ENCODE assay signal across 2 cellular contexts in the genomic region with DNA sequence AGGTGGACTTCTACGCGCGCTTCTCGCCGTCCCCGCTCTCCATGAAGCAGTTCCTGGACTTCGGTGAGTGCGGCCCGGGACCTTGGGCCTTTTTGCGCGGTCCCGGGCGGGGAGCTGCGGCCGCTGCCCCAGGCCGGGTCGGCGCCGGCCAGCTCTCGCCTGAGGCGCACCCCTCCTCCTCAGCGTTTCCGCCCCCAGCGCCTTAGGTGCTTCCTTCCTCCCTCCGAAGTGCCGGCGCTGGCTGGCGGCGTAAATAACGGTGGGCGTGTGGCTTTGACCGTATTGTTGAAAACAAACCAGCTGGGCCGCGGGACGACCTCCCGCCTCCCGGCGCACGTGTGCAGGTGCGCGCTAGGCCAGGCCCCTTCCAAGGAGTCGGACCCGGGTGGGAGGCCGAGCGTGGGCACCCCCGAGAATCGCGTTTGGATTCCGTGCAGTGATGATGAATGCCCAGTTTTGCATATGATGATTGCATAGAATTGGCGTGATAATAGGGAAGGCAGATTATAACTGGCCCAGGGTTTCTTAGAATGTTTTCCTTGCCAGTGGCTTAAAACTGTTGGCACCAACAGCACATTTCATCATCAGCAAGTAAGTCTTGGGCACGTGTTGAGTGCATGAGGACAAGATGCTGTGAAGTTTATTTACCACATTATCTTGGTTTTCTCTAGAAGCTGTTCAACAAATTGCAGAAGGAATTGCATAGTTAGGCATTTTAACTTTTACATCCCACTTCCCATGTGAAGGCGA.
TF ChIP-seq lines count a peak whose summit lies in the region.

No MANE protein-coding gene starts in this region.

TF ChIP-seq in HEK293, 187 proteins besides CTCF, POLR2A, EP300 and RAD21 (continued from another document and continues in another):
- TF ChIP-seq KLF7 (tag by site-specific recombination; IDR thresholded peaks at IDR 0.05; ENCODE audit: borderline replicate concordance) (no peak), ZNF19 (tag by site-specific recombination; IDR thresholded peaks at IDR 0.05; ENCODE audit: low read depth) (no peak), ZNF211 (tag by site-specific recombination; IDR thresholded peaks at IDR 0.05; ENCODE audit: low read depth) (no peak), ZNF354C (tag by site-specific recombination; IDR thresholded peaks at IDR 0.05; ENCODE audit: borderline replicate concordance, low read depth) (no peak), ZFP37 (tag by site-specific recombination; IDR thresholded peaks at IDR 0.05) (no peak), ZNF10 (tag by site-specific recombination; IDR thresholded peaks at IDR 0.05) (no peak; the same call in 1 of the 2 replicates), ZNF112 (tag by site-specific recombination; IDR thresholded peaks at IDR 0.05) (no peak), GLIS1 (tag by site-specific recombination; IDR thresholded peaks at IDR 0.05) (peak; percentile 25), ZNF785 (tag by site-specific recombination; IDR thresholded peaks at IDR 0.05) (no peak), SCRT2 (tag by site-specific recombination; IDR thresholded peaks at IDR 0.05) (peak; percentile 86), ZNF146 (tag by site-specific recombination; IDR thresholded peaks at IDR 0.05) (no peak), ZNF335 (tag by site-specific recombination; conservative IDR thresholded peaks at IDR 0.05) (peak; percentile 90), ZNF624 (tag by site-specific recombination; IDR thresholded peaks at IDR 0.05) (no peak), ZNF398 (tag by site-specific recombination; IDR thresholded peaks at IDR 0.05) (0 out of 2 replicates have a peak, but pooled peaks have one; percentile 23), ZNF560 (tag by site-specific recombination; IDR thresholded peaks at IDR 0.05; ENCODE audit: borderline replicate concordance) (no peak), PBX3 (CRISPR knock-in tag; IDR thresholded peaks at IDR 0.05) (no peak), MEIS1 (CRISPR knock-in tag; IDR thresholded peaks at IDR 0.05; ENCODE audit: borderline replicate concordance) (no peak), ZNF324 (tag by site-specific recombination; IDR thresholded peaks at IDR 0.05) (no peak), ZNF548 (tag by site-specific recombination; IDR thresholded peaks at IDR 0.05) (no peak), SP7 (tag by site-specific recombination; IDR thresholded peaks at IDR 0.05) (peak; percentile 60; the same call in 1 of the 2 replicates), ZNF416 (tag by site-specific recombination; IDR thresholded peaks at IDR 0.05) (no peak), MYNN (tag by site-specific recombination; IDR thresholded peaks at IDR 0.05; ENCODE audit: borderline replicate concordance) (no peak), OVOL3 (tag by site-specific recombination; IDR thresholded peaks at IDR 0.05) (no peak), ZNF654 (tag by site-specific recombination; IDR thresholded peaks at IDR 0.05; ENCODE audit: low read depth) (no peak), ZEB2 (tag by site-specific recombination; IDR thresholded peaks at IDR 0.05) (0 out of 2 replicates have a peak, but pooled peaks have one; percentile 54), ZNF501 (tag by site-specific recombination; IDR thresholded peaks at IDR 0.05) (peak; percentile 56; the same call in 1 of the 2 replicates)
- TF ChIP-seq, protein P1, sequence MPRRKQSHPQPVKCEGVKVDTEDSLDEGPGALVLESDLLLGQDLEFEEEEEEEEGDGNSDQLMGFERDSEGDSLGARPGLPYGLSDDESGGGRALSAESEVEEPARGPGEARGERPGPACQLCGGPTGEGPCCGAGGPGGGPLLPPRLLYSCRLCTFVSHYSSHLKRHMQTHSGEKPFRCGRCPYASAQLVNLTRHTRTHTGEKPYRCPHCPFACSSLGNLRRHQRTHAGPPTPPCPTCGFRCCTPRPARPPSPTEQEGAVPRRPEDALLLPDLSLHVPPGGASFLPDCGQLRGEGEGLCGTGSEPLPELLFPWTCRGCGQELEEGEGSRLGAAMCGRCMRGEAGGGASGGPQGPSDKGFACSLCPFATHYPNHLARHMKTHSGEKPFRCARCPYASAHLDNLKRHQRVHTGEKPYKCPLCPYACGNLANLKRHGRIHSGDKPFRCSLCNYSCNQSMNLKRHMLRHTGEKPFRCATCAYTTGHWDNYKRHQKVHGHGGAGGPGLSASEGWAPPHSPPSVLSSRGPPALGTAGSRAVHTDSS (tag by site-specific recombination; IDR thresholded peaks at IDR 0.05): no peak
- TF ChIP-seq, protein P2, sequence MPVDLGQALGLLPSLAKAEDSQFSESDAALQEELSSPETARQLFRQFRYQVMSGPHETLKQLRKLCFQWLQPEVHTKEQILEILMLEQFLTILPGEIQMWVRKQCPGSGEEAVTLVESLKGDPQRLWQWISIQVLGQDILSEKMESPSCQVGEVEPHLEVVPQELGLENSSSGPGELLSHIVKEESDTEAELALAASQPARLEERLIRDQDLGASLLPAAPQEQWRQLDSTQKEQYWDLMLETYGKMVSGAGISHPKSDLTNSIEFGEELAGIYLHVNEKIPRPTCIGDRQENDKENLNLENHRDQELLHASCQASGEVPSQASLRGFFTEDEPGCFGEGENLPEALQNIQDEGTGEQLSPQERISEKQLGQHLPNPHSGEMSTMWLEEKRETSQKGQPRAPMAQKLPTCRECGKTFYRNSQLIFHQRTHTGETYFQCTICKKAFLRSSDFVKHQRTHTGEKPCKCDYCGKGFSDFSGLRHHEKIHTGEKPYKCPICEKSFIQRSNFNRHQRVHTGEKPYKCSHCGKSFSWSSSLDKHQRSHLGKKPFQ (tag by site-specific recombination; IDR thresholded peaks at IDR 0.05): no peak

TF ChIP-seq in K562, 482 proteins besides CTCF, POLR2A, EP300 and RAD21 (continued from another document and continues in another):
- TF ChIP-seq, protein P3, sequence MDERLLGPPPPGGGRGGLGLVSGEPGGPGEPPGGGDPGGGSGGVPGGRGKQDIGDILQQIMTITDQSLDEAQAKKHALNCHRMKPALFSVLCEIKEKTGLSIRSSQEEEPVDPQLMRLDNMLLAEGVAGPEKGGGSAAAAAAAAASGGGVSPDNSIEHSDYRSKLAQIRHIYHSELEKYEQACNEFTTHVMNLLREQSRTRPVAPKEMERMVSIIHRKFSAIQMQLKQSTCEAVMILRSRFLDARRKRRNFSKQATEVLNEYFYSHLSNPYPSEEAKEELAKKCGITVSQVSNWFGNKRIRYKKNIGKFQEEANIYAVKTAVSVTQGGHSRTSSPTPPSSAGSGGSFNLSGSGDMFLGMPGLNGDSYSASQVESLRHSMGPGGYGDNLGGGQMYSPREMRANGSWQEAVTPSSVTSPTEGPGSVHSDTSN (CRISPR knock-in tag; IDR thresholded peaks at IDR 0.05; ENCODE audit: low read depth): no peak
- TF ChIP-seq, protein P3 (tag; conservative IDR thresholded peaks at IDR 0.05; ENCODE audit: low read depth): no peak
- TF ChIP-seq, protein P4, sequence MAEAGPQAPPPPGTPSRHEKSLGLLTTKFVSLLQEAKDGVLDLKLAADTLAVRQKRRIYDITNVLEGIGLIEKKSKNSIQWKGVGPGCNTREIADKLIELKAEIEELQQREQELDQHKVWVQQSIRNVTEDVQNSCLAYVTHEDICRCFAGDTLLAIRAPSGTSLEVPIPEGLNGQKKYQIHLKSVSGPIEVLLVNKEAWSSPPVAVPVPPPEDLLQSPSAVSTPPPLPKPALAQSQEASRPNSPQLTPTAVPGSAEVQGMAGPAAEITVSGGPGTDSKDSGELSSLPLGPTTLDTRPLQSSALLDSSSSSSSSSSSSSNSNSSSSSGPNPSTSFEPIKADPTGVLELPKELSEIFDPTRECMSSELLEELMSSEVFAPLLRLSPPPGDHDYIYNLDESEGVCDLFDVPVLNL (CRISPR knock-in tag; IDR thresholded peaks at IDR 0.05; ENCODE audit: low read depth): no peak
- TF ChIP-seq ZC3H11A (IDR thresholded peaks at IDR 0.05; ENCODE audit: low read depth, low read length) (no peak), ZBTB12 (CRISPR knock-in tag; IDR thresholded peaks at IDR 0.05) (no peak), ZBTB7A (IDR thresholded peaks at IDR 0.05; ENCODE audit: borderline replicate concordance, control insufficient read depth, low read depth, low read length) (0 out of 2 replicates have a peak, but pooled peaks have one; percentile 38), ZNF778 (CRISPR knock-in tag; IDR thresholded peaks at IDR 0.05) (no peak), FOXK1 (CRISPR knock-in tag; IDR thresholded peaks at IDR 0.05; ENCODE audit: borderline replicate concordance) (0 out of 2 replicates have a peak, but pooled peaks have one; percentile 63), ZNF121 (CRISPR knock-in tag; conservative IDR thresholded peaks at IDR 0.05) (0 out of 2 replicates have a peak, but pooled peaks have one; percentile 19), RUNX1 (IDR thresholded peaks at IDR 0.05; ENCODE audit: low read depth) (0 out of 2 replicates have a peak, but pooled peaks have one; percentile 28), FOXA3 (CRISPR knock-in tag; conservative IDR thresholded peaks at IDR 0.05 in 1 of 2, IDR thresholded peaks at IDR 0.05 in 1 of 2) (0 out of 4 replicates have a peak, but pooled peaks of 1 of the 2 experiments have one; percentile 7), MEF2A (IDR thresholded peaks at IDR 0.05; ENCODE audit: control insufficient read depth, low read depth, low read length) (no peak), ZNF324 (CRISPR knock-in tag; IDR thresholded peaks at IDR 0.05) (no peak), CC2D1A (IDR thresholded peaks at IDR 0.05) (no peak), ZNF398 (CRISPR knock-in tag; IDR thresholded peaks at IDR 0.05) (no peak), CUX1 (CRISPR knock-in tag; IDR thresholded peaks at IDR 0.05) (no peak)
- TF ChIP-seq, protein P5, sequence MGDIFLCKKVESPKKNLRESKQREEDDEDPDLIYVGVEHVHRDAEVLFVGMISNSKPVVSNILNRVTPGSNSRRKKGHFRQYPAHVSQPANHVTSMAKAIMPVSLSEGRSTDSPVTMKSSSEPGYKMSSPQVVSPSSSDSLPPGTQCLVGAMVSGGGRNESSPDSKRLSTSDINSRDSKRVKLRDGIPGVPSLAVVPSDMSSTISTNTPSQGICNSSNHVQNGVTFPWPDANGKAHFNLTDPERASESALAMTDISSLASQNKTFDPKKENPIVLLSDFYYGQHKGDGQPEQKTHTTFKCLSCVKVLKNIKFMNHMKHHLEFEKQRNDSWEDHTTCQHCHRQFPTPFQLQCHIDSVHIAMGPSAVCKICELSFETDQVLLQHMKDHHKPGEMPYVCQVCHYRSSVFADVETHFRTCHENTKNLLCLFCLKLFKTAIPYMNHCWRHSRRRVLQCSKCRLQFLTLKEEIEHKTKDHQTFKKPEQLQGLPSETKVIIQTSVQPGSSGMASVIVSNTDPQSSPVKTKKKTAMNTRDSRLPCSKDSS (IDR thresholded peaks at IDR 0.05; ENCODE audit: low read depth, partially characterized antibody): no peak
- TF ChIP-seq, protein P6, sequence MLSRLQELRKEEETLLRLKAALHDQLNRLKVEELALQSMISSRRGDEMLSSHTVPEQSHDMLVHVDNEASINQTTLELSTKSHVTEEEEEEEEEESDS (CRISPR knock-in tag; IDR thresholded peaks at IDR 0.05): no peak
